32 cellular contexts compared by ENCODE assay signal in the genomic region with DNA sequence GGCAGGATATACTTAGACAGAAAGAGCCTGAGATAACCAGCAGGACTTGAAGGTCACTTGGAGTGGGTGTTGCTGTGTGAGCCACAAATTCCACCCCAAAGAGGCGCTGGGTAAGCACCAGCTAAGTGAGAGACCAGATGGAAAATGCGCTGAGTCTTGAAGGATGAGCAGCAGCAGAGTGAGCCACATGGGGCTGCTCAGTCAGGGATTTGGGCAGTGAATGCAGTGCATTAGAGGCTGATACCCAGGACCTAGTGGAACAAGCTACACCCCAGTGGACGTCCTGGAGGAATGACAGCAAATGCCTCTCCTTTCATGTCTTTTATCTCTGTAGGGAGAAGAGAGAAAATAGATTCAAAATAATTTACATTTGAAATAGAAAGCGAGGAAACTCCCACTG. TPM values are rescaled to one million over a fixed set of nuclear protein-coding genes. Genes with fewer than 3 reads are reported as not detected.
"Had no signal": no experiment of that assay in that cellular context is flagged by ENCODE, and none has a peak within 500 bp of the region (broad histone marks: within the 10 kb centered on the region; RNA-seq: fewer than 3 reads in every experiment).

No MANE protein-coding gene starts in this region.

- H3K36me3 ChIP-seq: adrenal gland, MG63, SJSA1 had no signal

- H3K4me3 Mint-ChIP-seq: activated B cell treated with CpG ODN at 0.5 μM for 24 hours; activated CD4-positive, alpha-beta memory T cell treated with anti-CD3 and anti-CD28 coated beads, Interleukin-2, amount 10 ng/mL, durations not matched to agents 7 days and 5 days; activated CD4-positive, alpha-beta T cell treated with anti-CD3 and anti-CD28 coated beads, Interleukin-2, amount 10 ng/mL, durations not matched to agents 7 days and 5 days; activated naive CD4-positive, alpha-beta T cell treated with anti-CD3 and anti-CD28 coated beads for 36 hours; activated naive CD8-positive, alpha-beta T cell; activated T-helper 17 cell treated with anti-CD3 and anti-CD28 coated beads, Interleukin-2, amount 50 U/mL, for 72 hours; T-helper 1 cell treated with Interleukin-12 subunit alpha and Interleukin-12 subunit beta and Interleukin-4 antibody, amounts not matched to agents 30 μg/mL and 1 μg/mL, for 36 hours had no signal

- H3K9me3 Mint-ChIP-seq: activated B cell treated with CpG ODN at 0.5 μM for 24 hours; activated CD4-positive, alpha-beta memory T cell treated with anti-CD3 and anti-CD28 coated beads, Interleukin-2, amount 10 ng/mL, durations not matched to agents 7 days and 5 days; activated CD4-positive, alpha-beta T cell treated with anti-CD3 and anti-CD28 coated beads, Interleukin-2, amount 10 ng/mL, durations not matched to agents 7 days and 5 days; activated naive CD4-positive, alpha-beta T cell treated with anti-CD3 and anti-CD28 coated beads for 36 hours; activated T-helper 17 cell treated with anti-CD3 and anti-CD28 coated beads, Interleukin-2, amount 50 U/mL, for 72 hours; T-helper 1 cell treated with Interleukin-12 subunit alpha and Interleukin-12 subunit beta and Interleukin-4 antibody, amounts not matched to agents 30 μg/mL and 1 μg/mL, for 36 hours had no signal

- ATAC-seq: activated T-helper 17 cell treated with anti-CD3 and anti-CD28 coated beads, Interleukin-2, amount 50 U/mL, for 72 hours; PC-3; SK-N-SH treated with all-trans-retinoic acid at 6 μM for 48 hours had no signal

- H3K27me3 Mint-ChIP-seq: activated B cell treated with CpG ODN at 0.5 μM for 24 hours; activated CD4-positive, alpha-beta memory T cell treated with anti-CD3 and anti-CD28 coated beads, Interleukin-2, amount 10 ng/mL, durations not matched to agents 7 days and 5 days; activated CD4-positive, alpha-beta T cell treated with anti-CD3 and anti-CD28 coated beads, Interleukin-2, amount 10 ng/mL, durations not matched to agents 7 days and 5 days; activated naive CD8-positive, alpha-beta T cell; activated T-helper 17 cell treated with anti-CD3 and anti-CD28 coated beads, Interleukin-2, amount 50 U/mL, for 72 hours had no signal

- H3K27ac Mint-ChIP-seq: activated B cell treated with CpG ODN at 0.5 μM for 24 hours; activated CD4-positive, alpha-beta memory T cell treated with anti-CD3 and anti-CD28 coated beads, Interleukin-2, amount 10 ng/mL, durations not matched to agents 7 days and 5 days; activated CD4-positive, alpha-beta T cell treated with anti-CD3 and anti-CD28 coated beads, Interleukin-2, amount 10 ng/mL, durations not matched to agents 7 days and 5 days; activated naive CD4-positive, alpha-beta T cell treated with anti-CD3 and anti-CD28 coated beads for 36 hours; activated naive CD8-positive, alpha-beta T cell; activated T-helper 17 cell treated with anti-CD3 and anti-CD28 coated beads, Interleukin-2, amount 50 U/mL, for 72 hours; T-helper 1 cell treated with Interleukin-12 subunit alpha and Interleukin-12 subunit beta and Interleukin-4 antibody, amounts not matched to agents 30 μg/mL and 1 μg/mL, for 36 hours had no signal

- H3K4me3 ChIP-seq: adrenal gland, MG63, SJSA1 had no signal

- DNase-seq: activated B cell treated with CpG ODN at 0.5 μM for 24 hours; activated CD4-positive, alpha-beta memory T cell treated with anti-CD3 and anti-CD28 coated beads, Interleukin-2, amount 10 ng/mL, durations not matched to agents 7 days and 5 days; activated CD4-positive, alpha-beta T cell treated with anti-CD3 and anti-CD28 coated beads for 1 hour; activated CD4-positive, alpha-beta T cell treated with anti-CD3 and anti-CD28 coated beads, Interleukin-2, amount 10 ng/mL, durations not matched to agents 7 days and 5 days; activated gamma-delta T cell; activated naive CD4-positive, alpha-beta T cell treated with anti-CD3 and anti-CD28 coated beads for 36 hours; activated T-cell treated with anti-CD3 and anti-CD28 coated beads for 4 hours; activated T-cell treated with anti-CD3 and anti-CD28 coated beads, Interleukin-2, amount 50 U/mL, for 48 hours; adrenal gland; anterior cingulate cortex; cerebellar nuclear complex; MG63; MV-4-11; NCI-H1092 treated with DMSO at 0.1 percent for 48 hours; NCI-H1417 treated with DMSO at 0.1 percent for 48 hours; NCI-H1694; NCI-H2029; NCI-H2107; NCI-H2171 treated with DMSO at 0.1 percent for 48 hours; NCI-H226; NCI-H526 treated with DMSO at 0.1 percent for 48 hours; PC-3; SHP77; SW 1271 had no signal

- H3K36me3 Mint-ChIP-seq: activated naive CD8-positive, alpha-beta T cell had no signal

- H3K4me1 ChIP-seq: adrenal gland, SJSA1 had no signal

- H3K27me3 ChIP-seq: adrenal gland had no signal

- H3K9me3 ChIP-seq: adrenal gland, MG63, SJSA1 had no signal

- H3K27ac ChIP-seq: adrenal gland, SJSA1 had no signal

- H3K4me1 Mint-ChIP-seq: activated B cell treated with CpG ODN at 0.5 μM for 24 hours; activated CD4-positive, alpha-beta memory T cell treated with anti-CD3 and anti-CD28 coated beads, Interleukin-2, amount 10 ng/mL, durations not matched to agents 7 days and 5 days; activated CD4-positive, alpha-beta T cell treated with anti-CD3 and anti-CD28 coated beads, Interleukin-2, amount 10 ng/mL, durations not matched to agents 7 days and 5 days; activated T-helper 17 cell treated with anti-CD3 and anti-CD28 coated beads, Interleukin-2, amount 50 U/mL, for 72 hours had no signal

RNA-seq across cellular contexts. Expression of a gene that starts 11.3 kb away (rescaled TPM):
- total RNA-seq: activated B cell treated with CpG ODN at 0.5 μM for 24 hours; activated CD4-positive, alpha-beta memory T cell treated with anti-CD3 and anti-CD28 coated beads, Interleukin-2, amount 10 ng/mL, durations not matched to agents 7 days and 5 days; activated CD4-positive, alpha-beta T cell treated with anti-CD3 and anti-CD28 coated beads, Interleukin-2, amount 10 ng/mL, durations not matched to agents 7 days and 5 days; activated CD8-positive, alpha-beta memory T cell treated with anti-CD3 and anti-CD28 coated beads for 36 hours; activated naive CD4-positive, alpha-beta T cell treated with anti-CD3 and anti-CD28 coated beads for 36 hours; activated T-helper 17 cell treated with anti-CD3 and anti-CD28 coated beads, Interleukin-2, amount 50 U/mL, for 72 hours; cardiac septum; NCI-H460; PC-3; SJSA1 had no signal
